In genomic region chr12:132517740-132518100, GRCh38 we compare ENCODE assay signal across 7 cellular contexts.
"Had no signal": no experiment of that assay in that cellular context is flagged by ENCODE, and none has a peak within 500 bp of the region (broad histone marks: within the 10 kb centered on the region; RNA-seq: fewer than 3 reads in every experiment).

No MANE protein-coding gene starts in this region.

- DNase-seq: activated naive CD4-positive, alpha-beta T cell treated with anti-CD3 and anti-CD28 coated beads, Interleukin-2, amount 50 U/mL, for 16 hours; activated T-cell treated with anti-CD3 and anti-CD28 coated beads, Interleukin-2, amount 50 U/mL, for 1 hour; adrenal gland; right cardiac atrium; trophoblast cell had no signal

- ATAC-seq: gastroesophageal sphincter, right cardiac atrium, SK-N-SH treated with all-trans-retinoic acid at 6 μM for 48 hours had no signal

- H3K27ac ChIP-seq: adrenal gland, gastroesophageal sphincter had no signal

- H3K27me3 ChIP-seq: adrenal gland, gastroesophageal sphincter had no signal
